In the genomic region with DNA sequence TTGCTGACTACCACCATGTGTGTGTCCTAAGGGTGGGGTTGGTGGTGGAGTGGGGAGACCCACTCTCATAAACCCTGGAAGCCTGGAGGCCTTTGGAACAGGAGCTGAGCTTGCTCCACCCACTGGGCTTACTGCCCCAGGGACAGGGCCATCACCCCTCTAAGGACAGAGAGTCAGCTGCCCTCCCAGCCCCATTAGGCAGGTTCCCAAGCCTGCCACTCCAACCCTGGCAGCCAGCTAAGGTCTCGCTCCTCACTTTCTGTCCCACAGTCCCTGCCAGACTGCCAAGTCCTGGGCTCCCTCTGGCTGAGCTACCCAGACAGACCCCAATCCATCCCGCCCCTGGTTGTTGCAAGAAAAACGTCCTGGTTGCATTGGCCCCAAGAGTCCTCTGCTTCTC, we compare ENCODE assay signal across 20 cellular contexts. TPM values are rescaled to one million over a fixed set of nuclear protein-coding genes. Genes with fewer than 3 reads are reported as not detected.
DNase-seq lines count a peak whose midpoint lies in the region; ATAC-seq and TF ChIP-seq lines count a peak whose summit lies in the region.
"Had no signal": no experiment of that assay in that cellular context is flagged by ENCODE, and none has a peak within 500 bp of the region (broad histone marks: within the 10 kb centered on the region; RNA-seq: fewer than 3 reads in every experiment).

No MANE protein-coding gene starts in this region.

- DNase-seq in natural killer cell treated with Interleukin-12 subunit alpha and Interleukin-12 subunit beta and Interleukin-15 and Interleukin-18, amount 100 ng/mL, for 72 hours (ENCODE audit: low spot score), result no peak
- DNase-seq in natural killer cell (no peak), left cardiac atrium (peak; percentile 35), neural crest cell (ENCODE audit: low read depth, low spot score) (no peak), substantia nigra (lab: John Stamatoyannopoulos, UW) (peak in 31 of 49 donors; percentile 5 to 71 (median 31)), activated gamma-delta T cell (lab: John Stamatoyannopoulos, UW) (no peak), NCI-H2107 treated with DMSO at 0.1 percent for 48 hours (lab: John Stamatoyannopoulos, UW; ENCODE audit: unreplicated experiment) (no peak), coronary artery (ENCODE audit: low spot score) (no peak)
- DNase-seq: DMS53, GF-D8, NCI-H1105, NCI-H146, NCI-H2029, NCI-H345, NCI-H524 treated with DMSO at 0.1 percent for 48 hours, NCI-H82, OCI-M1 had no signal

- H3K4me3 ChIP-seq in coronary artery, result no peak overlapping the region

- TF ChIP-seq CTCF in natural killer cell (IDR thresholded peaks at IDR 0.05) (no peak), neural crest cell (conservative IDR thresholded peaks at IDR 0.05) (no peak), coronary artery (IDR thresholded peaks at IDR 0.05) (no peak)

- no peak for ATAC-seq in natural killer cell treated with Interleukin-12 subunit alpha and Interleukin-12 subunit beta and Interleukin-15 and Interleukin-18, amount 100 ng/mL, for 72 hours
- ATAC-seq in natural killer cell (no peak), left cardiac atrium (peak; percentile 54 to 60)

- H3K27ac ChIP-seq in substantia nigra (ENCODE audit: low read depth, low read length, poor library complexity, severe bottlenecking), result no peak overlapping the region
- H3K27ac ChIP-seq in coronary artery, result no peak overlapping the region

- H3K36me3 Mint-ChIP-seq in natural killer cell treated with Interleukin-12 subunit alpha and Interleukin-12 subunit beta and Interleukin-15 and Interleukin-18, amount 100 ng/mL, for 72 hours, result no peaks in the 10 kb centered on the region
- H3K36me3 Mint-ChIP-seq in natural killer cell (no peaks in the 10 kb centered on the region), neural crest cell (ENCODE audit: low read depth) (no peaks in the 10 kb centered on the region)
- H3K36me3 Mint-ChIP-seq: IgD-negative memory B cell had no signal

- intact Hi-C loops in natural killer cell (cut with micrococcal nuclease) (no loop called here), left cardiac atrium (cut with DNase I) (no loop called here)

- peaks cover 17 to 24% of the 10 kb centered on the region in 2 donors for H3K4me1 Mint-ChIP-seq in natural killer cell treated with Interleukin-12 subunit alpha and Interleukin-12 subunit beta and Interleukin-15 and Interleukin-18, amount 100 ng/mL, for 72 hours (ENCODE audit: low read depth in 2 of 2)
- H3K4me1 Mint-ChIP-seq in natural killer cell (peaks cover 0 to 5% of the 10 kb centered on the region in 2 donors), neural crest cell (no peaks in the 10 kb centered on the region)

- peak overlapping the region; percentile 65 to 81 for H3K27ac Mint-ChIP-seq in natural killer cell treated with Interleukin-12 subunit alpha and Interleukin-12 subunit beta and Interleukin-15 and Interleukin-18, amount 100 ng/mL, for 72 hours
- H3K27ac Mint-ChIP-seq in natural killer cell, result no peak overlapping the region
- peak overlapping the region; percentile 23 for H3K27ac Mint-ChIP-seq in neural crest cell (ENCODE audit: unreplicated experiment)
- H3K27ac Mint-ChIP-seq: CD14-positive monocyte, IgD-negative memory B cell had no signal

- peak overlapping the region; percentile 40 for H3K4me3 Mint-ChIP-seq in natural killer cell treated with Interleukin-12 subunit alpha and Interleukin-12 subunit beta and Interleukin-15 and Interleukin-18, amount 100 ng/mL, for 72 hours
- H3K4me3 Mint-ChIP-seq in natural killer cell (no peak overlapping the region), neural crest cell (no peak overlapping the region)
- H3K4me3 Mint-ChIP-seq: IgD-negative memory B cell had no signal

- H3K9me3 Mint-ChIP-seq in natural killer cell treated with Interleukin-12 subunit alpha and Interleukin-12 subunit beta and Interleukin-15 and Interleukin-18, amount 100 ng/mL, for 72 hours, result no peaks in the 10 kb centered on the region
- H3K9me3 Mint-ChIP-seq in natural killer cell (no peaks in the 10 kb centered on the region), neural crest cell (no peaks in the 10 kb centered on the region)
- H3K9me3 Mint-ChIP-seq: IgD-negative memory B cell had no signal

- H3K27me3 Mint-ChIP-seq in natural killer cell treated with Interleukin-12 subunit alpha and Interleukin-12 subunit beta and Interleukin-15 and Interleukin-18, amount 100 ng/mL, for 72 hours, result peaks cover 9 to 24% of the 10 kb centered on the region in 2 donors
- H3K27me3 Mint-ChIP-seq in natural killer cell (ENCODE audit: low read depth in 2 of 2) (peaks cover 36% of the 10 kb centered on the region in 2 donors), neural crest cell (ENCODE audit: low read depth) (peaks cover 60% of the 10 kb centered on the region)

RNA-seq across cellular contexts. Expression of a gene that starts 3.8 kb away (rescaled TPM):
- 1 to 10 TPM; 4.1 to 9.2 TPM for total RNA-seq in natural killer cell treated with Interleukin-12 subunit alpha and Interleukin-12 subunit beta and Interleukin-15 and Interleukin-18, amount 100 ng/mL, for 72 hours
- total RNA-seq in natural killer cell (not detected), left cardiac atrium (10 to 100 TPM; 10.6 to 22.8 TPM), neural crest cell (not detected in 2 replicates)

RNA-seq across cellular contexts. Expression of a gene that starts 23.1 kb away (rescaled TPM):
- under 1 TPM; 0.50 to 0.64 TPM for total RNA-seq in natural killer cell treated with Interleukin-12 subunit alpha and Interleukin-12 subunit beta and Interleukin-15 and Interleukin-18, amount 100 ng/mL, for 72 hours
- total RNA-seq in natural killer cell (1 to 10 TPM in 2 of 3 donors, under 1 TPM in 1; 0.78 to 1.6 (median 1.3) TPM), left cardiac atrium (1 to 10 TPM in 1 of 2 donors, under 1 TPM in 1; 0.58 to 2.6 TPM), neural crest cell (0.49 and 0.68 TPM in 2 replicates)

RNA-seq across cellular contexts. Expression of a gene that starts 28.7 kb away (rescaled TPM):
- not detected for total RNA-seq in natural killer cell treated with Interleukin-12 subunit alpha and Interleukin-12 subunit beta and Interleukin-15 and Interleukin-18, amount 100 ng/mL, for 72 hours
- total RNA-seq in natural killer cell (not detected), left cardiac atrium (10 to 100 TPM; 19.1 to 40.0 TPM), neural crest cell (4.9 and 5.0 TPM in 2 replicates)
- total RNA-seq: H4 had no signal

Comparison
In these comparisons a context has a peak if more than half of its experiments do, and no peak if none do; other contexts are left out.
1. H3K27ac Mint-ChIP-seq: peak in natural killer cell treated with Interleukin-12 subunit alpha and Interleukin-12 subunit beta and Interleukin-15 and Interleukin-18, amount 100 ng/mL, for 72 hours (2 of 2) and neural crest cell (single experiment); none in natural killer cell (0 of 2).
2. ATAC-seq: peak in left cardiac atrium (2 of 2); none in natural killer cell treated with Interleukin-12 subunit alpha and Interleukin-12 subunit beta and Interleukin-15 and Interleukin-18, amount 100 ng/mL, for 72 hours (0 of 2) and natural killer cell (0 of 3).
3. DNase-seq: peak in left cardiac atrium (single experiment) and substantia nigra (31 of 49); none in natural killer cell treated with Interleukin-12 subunit alpha and Interleukin-12 subunit beta and Interleukin-15 and Interleukin-18, amount 100 ng/mL, for 72 hours (single experiment), natural killer cell (single experiment), neural crest cell (single experiment), activated gamma-delta T cell (single experiment), NCI-H2107 treated with DMSO at 0.1 percent for 48 hours (single experiment) and coronary artery (single experiment).